In the genomic region with DNA sequence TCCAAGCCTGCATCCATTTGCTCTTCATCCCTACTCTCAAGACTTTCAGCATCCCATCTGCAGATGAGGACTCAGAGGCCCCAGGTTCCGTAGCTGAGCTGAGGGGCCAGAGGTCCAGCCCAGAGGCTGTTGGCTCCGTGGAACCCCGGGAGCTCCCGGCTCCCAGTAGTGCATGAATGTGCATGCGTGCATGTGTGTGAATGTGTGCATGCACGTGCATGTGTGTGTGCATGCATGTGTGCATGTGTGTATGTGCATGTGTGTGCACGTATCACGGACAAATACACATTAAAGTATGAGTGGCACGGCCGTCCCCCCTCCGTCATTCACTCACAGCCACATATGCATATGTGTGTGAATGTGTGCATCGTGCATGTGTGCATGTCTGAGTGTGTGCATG, we compare ENCODE assay signal across 24 cellular contexts.
DNase-seq lines count a peak whose midpoint lies in the region; ATAC-seq and TF ChIP-seq lines count a peak whose summit lies in the region.
"Had no signal": no experiment of that assay in that cellular context is flagged by ENCODE, and none has a peak within 500 bp of the region (broad histone marks: within the 10 kb centered on the region; RNA-seq: fewer than 3 reads in every experiment).

No MANE protein-coding gene starts in this region.

- POLR2A ChIA-PET in SK-N-SH (lab: Yijun Ruan, JAX), result no interaction called here
- POLR2A ChIA-PET in CD4-positive, alpha-beta T cell (lab: Charles Lee), result no interaction called here

- CTCF ChIA-PET in SK-N-SH (lab: Yijun Ruan, JAX), result interaction anchor here (1.9 to 2.1 kb wide), 3 partner anchors 63 to 276 kb away, joined by 5 to 6 read pairs (median 6); no protein-coding TSS in a partner anchor
- CTCF ChIA-PET in CD4-positive, alpha-beta T cell (lab: Charles Lee), result no interaction called here

- peaks cover 5% of the 10 kb centered on the region for H3F3A ChIP-seq in SK-N-SH (replicated peaks; ENCODE audit: insufficient read depth)

- H3K27ac Mint-ChIP-seq in brain, result peak overlapping the region in 3 of 5 experiments; percentile 24 to 77 (median 29)
- no peak overlapping the region for H3K27ac Mint-ChIP-seq in CD4-positive, alpha-beta T cell
- H3K27ac Mint-ChIP-seq: activated CD4-positive, alpha-beta memory T cell treated with anti-CD3 and anti-CD28 coated beads for 36 hours; CD8-positive, alpha-beta T cell; effector memory CD8-positive, alpha-beta T cell had no signal

- H3K79me2 ChIP-seq in SK-N-SH (ENCODE audit: insufficient read depth), result no peaks in the 10 kb centered on the region

- H3K36me3 ChIP-seq in SK-N-SH (replicated peaks in 1 of 2; ENCODE audit: control insufficient read depth in 1 of 2, insufficient read depth in 2 of 2, low read length in 1 of 2) (no peaks in the 10 kb centered on the region), sigmoid colon (no peaks in the 10 kb centered on the region)
- H3K36me3 ChIP-seq: thoracic aorta had no signal

- no peak for TF ChIP-seq POLR2A in sigmoid colon (IDR thresholded peaks at IDR 0.05)

- H3K27me3 Mint-ChIP-seq in brain, result peaks cover 10% of the 10 kb centered on the region
- no peaks in the 10 kb centered on the region for H3K27me3 Mint-ChIP-seq in CD4-positive, alpha-beta T cell
- H3K27me3 Mint-ChIP-seq: activated CD4-positive, alpha-beta memory T cell treated with anti-CD3 and anti-CD28 coated beads for 36 hours had no signal

- no peak overlapping the region for H3K9ac ChIP-seq in SK-N-SH

- H3K4me1 ChIP-seq in SK-N-SH (ENCODE audit: control insufficient read depth in 1 of 2, insufficient read depth in 2 of 2, low read depth in 1 of 2, low read length in 1 of 2) (peaks cover 0 to 67% of the 10 kb centered on the region in 2 experiments; a peak in 1 of 4 replicates), sigmoid colon (peaks cover 0 to 12% (median 9%) of the 10 kb centered on the region in 4 donors)
- H3K4me1 ChIP-seq: foreskin keratinocyte had no signal

- no peak overlapping the region for H3K4me3 ChIP-seq in SK-N-SH (ENCODE audit: low read depth in 2 of 2, low read length in 1 of 2)
- H3K4me3 ChIP-seq in sigmoid colon, result no peak overlapping the region
- H3K4me3 ChIP-seq: thoracic aorta had no signal

- intact Hi-C loops in sigmoid colon (cut with DNase I), result no loop called here
- intact Hi-C loops in CD4-positive, alpha-beta T cell (cut with DNase I, micrococcal nuclease), result no loop called here

- no peaks in the 10 kb centered on the region for H3K9me2 ChIP-seq in SK-N-SH

- no peak overlapping the region for H3K4me2 ChIP-seq in SK-N-SH

- H3K27me3 ChIP-seq in SK-N-SH (ENCODE audit: insufficient read depth), result no peaks in the 10 kb centered on the region
- H3K27me3 ChIP-seq in sigmoid colon, result peaks cover 0 to 9% (median 0%) of the 10 kb centered on the region in 3 donors
- H3K27me3 ChIP-seq in CD4-positive, alpha-beta T cell (ENCODE audit: control insufficient read depth, insufficient read depth, low read length), result no peaks in the 10 kb centered on the region
- H3K27me3 ChIP-seq: foreskin keratinocyte had no signal

- TF ChIP-seq CTCF in SK-N-SH (IDR thresholded peaks at IDR 0.05) (no peak), brain (conservative IDR thresholded peaks at IDR 0.05) (no peak), sigmoid colon (IDR thresholded peaks at IDR 0.05) (no peak)
- TF ChIP-seq CTCF in CD4-positive, alpha-beta T cell (IDR thresholded peaks at IDR 0.05), result no peak

- no peaks in the 10 kb centered on the region for H3K9me3 ChIP-seq in SK-N-SH
- no peaks in the 10 kb centered on the region for H3K9me3 ChIP-seq in sigmoid colon
- no peaks in the 10 kb centered on the region for H3K9me3 ChIP-seq in CD4-positive, alpha-beta T cell (ENCODE audit: control insufficient read depth, low read length)
- H3K9me3 ChIP-seq: thoracic aorta had no signal

- peaks cover 0 to 17% (median 0%) of the 10 kb centered on the region in 5 experiments for H3K9me3 Mint-ChIP-seq in brain
- no peaks in the 10 kb centered on the region for H3K9me3 Mint-ChIP-seq in CD4-positive, alpha-beta T cell
- H3K9me3 Mint-ChIP-seq: CD8-positive, alpha-beta T cell had no signal

- H3K4me3 Mint-ChIP-seq in brain, result peak overlapping the region in 2 of 5 experiments; percentile 17 to 44
- no peak overlapping the region for H3K4me3 Mint-ChIP-seq in CD4-positive, alpha-beta T cell
- H3K4me3 Mint-ChIP-seq: activated CD4-positive, alpha-beta memory T cell treated with anti-CD3 and anti-CD28 coated beads for 36 hours; CD8-positive, alpha-beta T cell; effector memory CD8-positive, alpha-beta T cell had no signal

- 81% methylated on average over 10 of the region's 12 CpGs for WGBS in SK-N-SH (ENCODE audit: low lambda C conversion rate)
- WGBS in sigmoid colon, 2 donors, result 93 to 95% methylated on average over 12 of the region's 12 CpGs

- H4K20me1 ChIP-seq in SK-N-SH (ENCODE audit: insufficient read depth), result no peaks in the 10 kb centered on the region

- DNase-seq in SK-N-SH (peak; percentile 2), left lobe of liver (ENCODE audit: low spot score) (peak; percentile 38), sigmoid colon (peak; percentile 37), substantia nigra (lab: John Stamatoyannopoulos, UW) (no peak)
- no peak for DNase-seq in CD4-positive, alpha-beta T cell
- DNase-seq: activated CD4-positive, alpha-beta memory T cell treated with anti-CD3 and anti-CD28 coated beads for 36 hours; activated CD4-positive, CD25-positive, alpha-beta regulatory T cell; CD8-positive, alpha-beta T cell; effector memory CD8-positive, alpha-beta T cell; foreskin keratinocyte; hypothalamus; NCI-H1105; NCI-H2029; NCI-H345; occipital lobe; retina; stimulated activated naive CD4-positive, alpha-beta T cell treated with Interleukin-2 at 50 U/mL for 16 hours; T1000 had no signal

- ATAC-seq in SK-N-SH treated with all-trans-retinoic acid at 6 μM for 48 hours (no peak), left lobe of liver (no peak), GM18873 (IDR thresholded peaks at IDR 0.05; ENCODE audit: low FRiP score, unreplicated experiment) (no peak)
- no peak for ATAC-seq in CD4-positive, alpha-beta T cell (ENCODE audit: poor library complexity)
- ATAC-seq: CD8-positive, alpha-beta T cell; effector memory CD8-positive, alpha-beta T cell; esophagus mucosa; foreskin keratinocyte had no signal

- H3K36me3 Mint-ChIP-seq in brain, result no peaks in the 10 kb centered on the region
- H3K36me3 Mint-ChIP-seq in CD4-positive, alpha-beta T cell (ENCODE audit: low read depth), result no peaks in the 10 kb centered on the region
- H3K36me3 Mint-ChIP-seq: activated CD4-positive, alpha-beta memory T cell treated with anti-CD3 and anti-CD28 coated beads for 36 hours; CD8-positive, alpha-beta T cell had no signal

- TF ChIP-seq EP300 in SK-N-SH (IDR thresholded peaks at IDR 0.05; ENCODE audit: borderline replicate concordance in 1 of 2, low read depth in 1 of 2, low read length in 1 of 2) (no peak), sigmoid colon (IDR thresholded peaks at IDR 0.05) (no peak)

- H2AFZ ChIP-seq in SK-N-SH (ENCODE audit: low read depth), result no peak overlapping the region

- peaks cover 60% of the 10 kb centered on the region for H3K4me1 Mint-ChIP-seq in brain
- H3K4me1 Mint-ChIP-seq in CD4-positive, alpha-beta T cell (ENCODE audit: low read depth), result no peaks in the 10 kb centered on the region

- no peak for TF ChIP-seq RAD21 in SK-N-SH (IDR thresholded peaks at IDR 0.05; ENCODE audit: low read length)

- no peak overlapping the region for H3K27ac ChIP-seq in SK-N-SH (ENCODE audit: low read depth in 2 of 2, low read length in 1 of 2)
- no peak overlapping the region for H3K27ac ChIP-seq in sigmoid colon
- H3K27ac ChIP-seq in substantia nigra (ENCODE audit: low read depth, low read length, poor library complexity, severe bottlenecking), result no peak overlapping the region
- no peak overlapping the region for H3K27ac ChIP-seq in CD4-positive, alpha-beta T cell (ENCODE audit: low read depth, low read length)
- H3K27ac ChIP-seq: 22Rv1, foreskin keratinocyte, thoracic aorta had no signal

TF ChIP-seq in SK-N-SH, 30 proteins besides CTCF, POLR2A, EP300 and RAD21 (continues in another document):
- TF ChIP-seq, protein P1, sequence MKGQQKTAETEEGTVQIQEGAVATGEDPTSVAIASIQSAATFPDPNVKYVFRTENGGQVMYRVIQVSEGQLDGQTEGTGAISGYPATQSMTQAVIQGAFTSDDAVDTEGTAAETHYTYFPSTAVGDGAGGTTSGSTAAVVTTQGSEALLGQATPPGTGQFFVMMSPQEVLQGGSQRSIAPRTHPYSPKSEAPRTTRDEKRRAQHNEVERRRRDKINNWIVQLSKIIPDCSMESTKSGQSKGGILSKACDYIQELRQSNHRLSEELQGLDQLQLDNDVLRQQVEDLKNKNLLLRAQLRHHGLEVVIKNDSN (IDR thresholded peaks at IDR 0.05; ENCODE audit: borderline replicate concordance, low read depth), result no peak
- TF ChIP-seq, protein P2, sequence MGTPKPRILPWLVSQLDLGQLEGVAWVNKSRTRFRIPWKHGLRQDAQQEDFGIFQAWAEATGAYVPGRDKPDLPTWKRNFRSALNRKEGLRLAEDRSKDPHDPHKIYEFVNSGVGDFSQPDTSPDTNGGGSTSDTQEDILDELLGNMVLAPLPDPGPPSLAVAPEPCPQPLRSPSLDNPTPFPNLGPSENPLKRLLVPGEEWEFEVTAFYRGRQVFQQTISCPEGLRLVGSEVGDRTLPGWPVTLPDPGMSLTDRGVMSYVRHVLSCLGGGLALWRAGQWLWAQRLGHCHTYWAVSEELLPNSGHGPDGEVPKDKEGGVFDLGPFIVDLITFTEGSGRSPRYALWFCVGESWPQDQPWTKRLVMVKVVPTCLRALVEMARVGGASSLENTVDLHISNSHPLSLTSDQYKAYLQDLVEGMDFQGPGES (IDR thresholded peaks at IDR 0.05; ENCODE audit: low read depth, low read length), result no peak
- no peak for TF ChIP-seq RFX5 (IDR thresholded peaks at IDR 0.05; ENCODE audit: low read length)

TF ChIP-seq in SK-N-SH treated with all-trans-retinoic acid at 6 μM for 48 hours, 23 proteins besides CTCF, POLR2A, EP300 and RAD21 (continues in another document):
- TF ChIP-seq, protein P3, sequence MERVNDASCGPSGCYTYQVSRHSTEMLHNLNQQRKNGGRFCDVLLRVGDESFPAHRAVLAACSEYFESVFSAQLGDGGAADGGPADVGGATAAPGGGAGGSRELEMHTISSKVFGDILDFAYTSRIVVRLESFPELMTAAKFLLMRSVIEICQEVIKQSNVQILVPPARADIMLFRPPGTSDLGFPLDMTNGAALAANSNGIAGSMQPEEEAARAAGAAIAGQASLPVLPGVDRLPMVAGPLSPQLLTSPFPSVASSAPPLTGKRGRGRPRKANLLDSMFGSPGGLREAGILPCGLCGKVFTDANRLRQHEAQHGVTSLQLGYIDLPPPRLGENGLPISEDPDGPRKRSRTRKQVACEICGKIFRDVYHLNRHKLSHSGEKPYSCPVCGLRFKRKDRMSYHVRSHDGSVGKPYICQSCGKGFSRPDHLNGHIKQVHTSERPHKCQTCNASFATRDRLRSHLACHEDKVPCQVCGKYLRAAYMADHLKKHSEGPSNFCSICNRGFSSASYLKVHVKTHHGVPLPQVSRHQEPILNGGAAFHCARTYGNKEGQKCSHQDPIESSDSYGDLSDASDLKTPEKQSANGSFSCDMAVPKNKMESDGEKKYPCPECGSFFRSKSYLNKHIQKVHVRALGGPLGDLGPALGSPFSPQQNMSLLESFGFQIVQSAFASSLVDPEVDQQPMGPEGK (CRISPR knock-in tag; IDR thresholded peaks at IDR 0.05; ENCODE audit: borderline replicate concordance), result no peak

Comparison
In these comparisons a context has a peak if more than half of its experiments do, and no peak if none do; other contexts are left out.
1. DNase-seq: peak in SK-N-SH (single experiment), left lobe of liver (single experiment) and sigmoid colon (single experiment); none in substantia nigra (0 of 49) and CD4-positive, alpha-beta T cell (0 of 10).